Comparison of ENCODE assay signal across 8 cellular contexts in genomic region chr6:159107451-159108260, GRCh38.
DNase-seq lines count a peak whose midpoint lies in the region; ATAC-seq, FAIRE-seq and TF ChIP-seq lines count a peak whose summit lies in the region.

No MANE protein-coding gene starts in this region.

- H3K4me1 ChIP-seq in GM12878 (ENCODE audit: control insufficient read depth, insufficient read depth, low read length) (peaks cover 37% of the 10 kb centered on the region), gastrocnemius medialis (peaks cover 4 to 10% of the 10 kb centered on the region in 2 donors)

- H3K4me3 ChIP-seq in GM12878 = peak overlapping the region; percentile 19; the same call in 1 of the 2 replicates
- H3K4me3 ChIP-seq in gastrocnemius medialis = no peak overlapping the region

- intact Hi-C loops in GM12878 (cut with micrococcal nuclease; ENCODE audit: unreplicated experiment) (loop anchor here (10.0 kb wide), 1 partner anchor 293 kb away; the partner anchor contains the start of gene EZR), gastrocnemius medialis (cut with DNase I; ENCODE audit: low total_unique reads) (loop anchor here (5.0 to 10.0 kb wide), 2 partner anchors 105 to 403 kb away; partner anchors contain the start of gene RSPH3)

- RAD21 ChIA-PET in GM12878 (lab: Charles Lee; ENCODE audit: unreplicated experiment) = interaction anchor here (0.6 to 10.5 kb wide), 22 partner anchors 7 to 619 kb away, joined by 3 to 298 read pairs (median 6); partner anchors contain the start of genes RSPH3 and TAGAP

- SMC1A ChIA-PET in GM12878 (lab: Charles Lee; ENCODE audit: uncharacterized antibody, unreplicated experiment) = interaction anchor here (0.8 to 20.8 kb wide), 20 partner anchors 7 to 315 kb away, joined by 3 to 517 read pairs (median 5); partner anchors contain the start of genes RSPH3 and TAGAP

- TF ChIP-seq EP300 in GM12878 (IDR thresholded peaks at IDR 0.05; ENCODE audit: borderline replicate concordance in 1 of 2, control insufficient read depth in 1 of 2, low read depth in 2 of 2, low read length in 2 of 2) = no peak

- H3K9ac ChIP-seq in GM12878 (ENCODE audit: control insufficient read depth, insufficient read depth, low read length) = no peak overlapping the region

- H2AFZ ChIP-seq in GM12878 (ENCODE audit: control insufficient read depth, low read depth, low read length) = peak overlapping the region; percentile 82

- no peak for TF ChIP-seq RAD21 in GM12878 (IDR thresholded peaks at IDR 0.05; ENCODE audit: insufficient read depth, low read depth, low read length)

- peak overlapping the region; percentile 92 for H3K4me2 ChIP-seq in GM12878 (ENCODE audit: control insufficient read depth, insufficient read depth)

- H3K9me3 ChIP-seq in GM12878 (replicated peaks; ENCODE audit: control insufficient read depth, insufficient read depth, low read length) (no peaks in the 10 kb centered on the region), gastrocnemius medialis (no peaks in the 10 kb centered on the region)

- TF ChIP-seq CTCF in GM12878 (IDR thresholded peaks at IDR 0.05 in 2 of 3, conservative IDR thresholded peaks at IDR 0.05 in 1 of 3; ENCODE audit: control insufficient read depth in 2 of 3, extremely low read depth in 1 of 3, insufficient read depth in 1 of 3, low read depth in 3 of 3, low read length in 3 of 3) (no peak), gastrocnemius medialis (IDR thresholded peaks at IDR 0.05 in 4 of 5, conservative IDR thresholded peaks at IDR 0.05 in 1 of 5) (no peak)

- POLR2A ChIA-PET in GM12878 (lab: Charles Lee) = interaction anchor here (0.6 to 8.3 kb wide), 19 partner anchors 9 to 1503 kb away, joined by 3 to 79 read pairs (median 5); partner anchors contain the start of genes RSPH3 and TAGAP

- H3K27ac ChIP-seq in GM12878 (ENCODE audit: control insufficient read depth, insufficient read depth) = peak overlapping the region; percentile 75
- H3K27ac ChIP-seq in gastrocnemius medialis = no peak overlapping the region

- FAIRE-seq in GM12878 (lab: Jason Lieb, UNC) = no peak

- no peaks in the 10 kb centered on the region for H3K79me2 ChIP-seq in GM12878 (ENCODE audit: control insufficient read depth, insufficient read depth, low read length)

- DNase-seq in GM12878 (ENCODE audit: low read depth, low spot score) = no peak
- peak; percentile 31 to 43 for DNase-seq in stimulated activated CD8-positive, alpha-beta memory T cell treated with anti-CD3 and anti-CD28 coated beads, Interleukin-15, amount 100 ng/mL, for 4 hours (ENCODE audit: low read depth in 2 of 2)
- no peak for DNase-seq in NCI-H2081 (lab: John Stamatoyannopoulos, UW)
- DNase-seq in LoVo (ENCODE audit: low spot score) = no peak
- no peak for DNase-seq in EL
- DNase-seq in gastrocnemius medialis = no peak

- no TSS peak for BruUV-seq in GM12878 (replicated peaks; lab: Mats Ljungman, UMichigan)

- 12% methylated on average over 19 of the region's 19 CpGs for WGBS in GM12878 (ENCODE audit: insufficient coverage, insufficient replicate concordance, low lambda C conversion rate, missing lambda C conversion rate)

- in situ Hi-C loops in GM12878 (cut with MboI) = loop anchor here (5.0 kb wide), 2 partner anchors 65 to 100 kb away; partner anchors contain the start of gene TAGAP
- in situ Hi-C loops in gastrocnemius medialis (cut with MboI; ENCODE audit: low sequenced_read_pairs in 4 of 4) = loop anchor here in 3 of 4 donors (10.0 to 25.0 kb wide), 2 partner anchors 63 to 395 kb away; partner anchors contain the start of gene TAGAP (in 1 of the 3)

- TF ChIP-seq POLR2A in Raji (IDR thresholded peaks at IDR 0.05; ENCODE audit: insufficient read depth, low read depth, low read length) (peak; percentile 42), GM12878 (IDR thresholded peaks at IDR 0.05; ENCODE audit: low read depth, low read length) (peak; percentile 23; the same call in 1 of the 2 replicates), gastrocnemius medialis (IDR thresholded peaks at IDR 0.05) (no peak)

- no peaks in the 10 kb centered on the region for H4K20me1 ChIP-seq in GM12878 (ENCODE audit: control insufficient read depth, insufficient read depth)

- no peaks in the 10 kb centered on the region for H3K27me3 ChIP-seq in GM12878 (replicated peaks in 1 of 2; ENCODE audit: control insufficient read depth in 2 of 2, insufficient read depth in 2 of 2, low read length in 1 of 2)
- H3K27me3 ChIP-seq in gastrocnemius medialis = no peaks in the 10 kb centered on the region

- CTCF ChIA-PET in GM12878 (lab: Yijun Ruan, JAX) = interaction anchor here (0.6 to 20.8 kb wide), 17 partner anchors 7 to 990 kb away, joined by 3 to 631 read pairs (median 4); partner anchors contain the start of genes RSPH3 and TAGAP

- no peaks in the 10 kb centered on the region for H3K36me3 ChIP-seq in GM12878 (ENCODE audit: control insufficient read depth in 2 of 2, insufficient read depth in 2 of 2, low read length in 1 of 2)
- H3K36me3 ChIP-seq in gastrocnemius medialis = no peaks in the 10 kb centered on the region

- peak; percentile 40 for ATAC-seq in GM18909 (IDR thresholded peaks at IDR 0.05; ENCODE audit: poor library complexity, unreplicated experiment)
- peak; percentile 54 for ATAC-seq in GM12878
- ATAC-seq in gastrocnemius medialis = no peak

TF ChIP-seq in GM12878, 131 proteins besides CTCF, POLR2A, EP300 and RAD21:
- TF ChIP-seq IKZF1 (conservative IDR thresholded peaks at IDR 0.05) (0 out of 2 replicates have a peak, but pooled peaks have one; percentile 29), ZNF217 (IDR thresholded peaks at IDR 0.05) (0 out of 2 replicates have a peak, but pooled peaks have one; percentile 22), NFIC (IDR thresholded peaks at IDR 0.05; ENCODE audit: low read depth, low read length) (0 out of 2 replicates have a peak, but pooled peaks have one; percentile 10), ASH2L (IDR thresholded peaks at IDR 0.05; ENCODE audit: borderline replicate concordance, low read depth) (no peak), TCF12 (IDR thresholded peaks at IDR 0.05; ENCODE audit: low read depth, low read length) (peak; percentile 46; the same call in 1 of the 2 replicates), TCF3 (IDR thresholded peaks at IDR 0.05; ENCODE audit: borderline replicate concordance, insufficient read depth, low read depth, low read length) (0 out of 2 replicates have a peak, but pooled peaks have one; percentile 59), RUNX3 (IDR thresholded peaks at IDR 0.05; ENCODE audit: low read length) (0 out of 2 replicates have a peak, but pooled peaks have one; percentile 7), CREM (IDR thresholded peaks at IDR 0.05; ENCODE audit: low read depth) (0 out of 2 replicates have a peak, but pooled peaks have one; percentile 22), YY1 (IDR thresholded peaks at IDR 0.05; ENCODE audit: low read depth, low read length) (peak; percentile 59; the same call in 1 of the 2 replicates), ZNF384 (IDR thresholded peaks at IDR 0.05; ENCODE audit: borderline replicate concordance, low read depth, low read length) (peak; percentile 89), JUND (IDR thresholded peaks at IDR 0.05; ENCODE audit: low read depth, low read length) (no peak)
- TF ChIP-seq, protein P1, sequence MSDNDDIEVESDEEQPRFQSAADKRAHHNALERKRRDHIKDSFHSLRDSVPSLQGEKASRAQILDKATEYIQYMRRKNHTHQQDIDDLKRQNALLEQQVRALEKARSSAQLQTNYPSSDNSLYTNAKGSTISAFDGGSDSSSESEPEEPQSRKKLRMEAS (IDR thresholded peaks at IDR 0.05; ENCODE audit: low read depth, low read length) = no peak

Comparison
In these comparisons a context has a peak if more than half of its experiments do, and no peak if none do; other contexts are left out.
1. ATAC-seq: peak in GM18909 (single experiment) and GM12878 (single experiment); none in gastrocnemius medialis (0 of 2).
2. POLR2A ChIP-seq: peak in Raji (single experiment) and GM12878 (single experiment); none in gastrocnemius medialis (0 of 2).
3. DNase-seq: peak in stimulated activated CD8-positive, alpha-beta memory T cell treated with anti-CD3 and anti-CD28 coated beads, Interleukin-15, amount 100 ng/mL, for 4 hours (2 of 2); none in GM12878 (single experiment), NCI-H2081 (0 of 2), LoVo (single experiment), EL (single experiment) and gastrocnemius medialis (0 of 2).